Comparison of ENCODE assay signal across 1 cellular context in the genomic region with DNA sequence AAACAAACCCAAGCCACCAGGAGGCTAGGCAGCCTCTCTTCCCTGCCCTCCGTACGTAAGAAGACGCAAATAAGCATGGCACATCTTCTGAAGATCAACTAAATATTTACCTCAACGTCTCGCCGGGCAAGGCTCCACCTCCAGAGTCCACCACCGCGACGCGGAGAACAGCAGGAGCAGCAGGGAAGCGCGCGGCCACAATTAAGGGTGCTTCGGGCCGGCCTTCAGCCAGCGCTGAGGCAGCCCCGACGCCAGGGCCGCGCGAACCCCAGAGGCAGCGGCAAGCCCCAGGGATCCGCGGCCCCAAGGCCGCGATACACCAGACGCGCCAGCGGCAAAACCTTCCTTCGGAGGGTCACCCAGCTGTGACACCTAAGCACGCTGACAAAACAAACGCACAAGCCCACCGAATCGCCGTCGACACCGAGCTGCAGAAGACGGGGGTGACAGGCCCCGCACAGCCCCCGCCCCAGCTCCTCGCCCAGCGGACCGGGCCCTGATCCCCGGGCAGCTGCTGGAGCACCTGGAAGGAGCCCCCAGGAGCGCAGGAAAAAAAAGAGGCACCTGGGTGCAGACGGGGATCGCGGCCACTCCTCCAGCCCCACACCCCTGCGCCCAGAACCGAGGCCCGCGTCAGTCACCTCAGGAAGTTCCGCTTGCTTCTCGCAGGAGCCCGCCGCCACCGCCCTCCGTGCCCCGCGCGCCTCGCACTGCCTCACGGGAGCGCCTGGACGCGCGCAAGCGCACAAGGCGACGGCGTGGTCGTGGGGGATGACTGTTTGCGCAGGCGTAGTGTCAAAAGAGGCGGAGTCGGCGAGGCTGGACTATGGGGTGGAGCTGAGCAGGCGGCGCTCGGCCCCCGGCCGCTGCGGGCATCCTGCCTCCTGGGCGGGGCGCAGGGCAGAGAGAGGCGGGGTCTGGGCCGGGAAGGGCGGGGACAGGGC.
TF ChIP-seq lines count a peak whose summit lies in the region.

A gene with protein sequence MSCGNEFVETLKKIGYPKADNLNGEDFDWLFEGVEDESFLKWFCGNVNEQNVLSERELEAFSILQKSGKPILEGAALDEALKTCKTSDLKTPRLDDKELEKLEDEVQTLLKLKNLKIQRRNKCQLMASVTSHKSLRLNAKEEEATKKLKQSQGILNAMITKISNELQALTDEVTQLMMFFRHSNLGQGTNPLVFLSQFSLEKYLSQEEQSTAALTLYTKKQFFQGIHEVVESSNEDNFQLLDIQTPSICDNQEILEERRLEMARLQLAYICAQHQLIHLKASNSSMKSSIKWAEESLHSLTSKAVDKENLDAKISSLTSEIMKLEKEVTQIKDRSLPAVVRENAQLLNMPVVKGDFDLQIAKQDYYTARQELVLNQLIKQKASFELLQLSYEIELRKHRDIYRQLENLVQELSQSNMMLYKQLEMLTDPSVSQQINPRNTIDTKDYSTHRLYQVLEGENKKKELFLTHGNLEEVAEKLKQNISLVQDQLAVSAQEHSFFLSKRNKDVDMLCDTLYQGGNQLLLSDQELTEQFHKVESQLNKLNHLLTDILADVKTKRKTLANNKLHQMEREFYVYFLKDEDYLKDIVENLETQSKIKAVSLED (minus strand): TSS at position 712 of the 944 bp plus-strand sequence. CDS start 1,175 bp downstream, outside the sequence.
Gene POLN (minus strand): TSS at position 712 of the 944 bp plus-strand sequence. CDS start 12,890 bp downstream, outside the sequence.

TF ChIP-seq in K562, 482 proteins besides CTCF, POLR2A, EP300 and RAD21 (continued from another document and continues in another):
- 0 out of 2 replicates have a peak, but pooled peaks have one; percentile 20 for TF ChIP-seq RREB1 (CRISPR knock-in tag; IDR thresholded peaks at IDR 0.05)
- no peak for TF ChIP-seq TEAD2 (tag; IDR thresholded peaks at IDR 0.05)
- TF ChIP-seq, protein P1, sequence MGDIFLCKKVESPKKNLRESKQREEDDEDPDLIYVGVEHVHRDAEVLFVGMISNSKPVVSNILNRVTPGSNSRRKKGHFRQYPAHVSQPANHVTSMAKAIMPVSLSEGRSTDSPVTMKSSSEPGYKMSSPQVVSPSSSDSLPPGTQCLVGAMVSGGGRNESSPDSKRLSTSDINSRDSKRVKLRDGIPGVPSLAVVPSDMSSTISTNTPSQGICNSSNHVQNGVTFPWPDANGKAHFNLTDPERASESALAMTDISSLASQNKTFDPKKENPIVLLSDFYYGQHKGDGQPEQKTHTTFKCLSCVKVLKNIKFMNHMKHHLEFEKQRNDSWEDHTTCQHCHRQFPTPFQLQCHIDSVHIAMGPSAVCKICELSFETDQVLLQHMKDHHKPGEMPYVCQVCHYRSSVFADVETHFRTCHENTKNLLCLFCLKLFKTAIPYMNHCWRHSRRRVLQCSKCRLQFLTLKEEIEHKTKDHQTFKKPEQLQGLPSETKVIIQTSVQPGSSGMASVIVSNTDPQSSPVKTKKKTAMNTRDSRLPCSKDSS (IDR thresholded peaks at IDR 0.05; ENCODE audit: low read depth, partially characterized antibody), result no peak
- peak; percentile 49; the same call in 1 of the 2 replicates for TF ChIP-seq LCOR (CRISPR knock-in tag; IDR thresholded peaks at IDR 0.05)
- TF ChIP-seq, protein P2, sequence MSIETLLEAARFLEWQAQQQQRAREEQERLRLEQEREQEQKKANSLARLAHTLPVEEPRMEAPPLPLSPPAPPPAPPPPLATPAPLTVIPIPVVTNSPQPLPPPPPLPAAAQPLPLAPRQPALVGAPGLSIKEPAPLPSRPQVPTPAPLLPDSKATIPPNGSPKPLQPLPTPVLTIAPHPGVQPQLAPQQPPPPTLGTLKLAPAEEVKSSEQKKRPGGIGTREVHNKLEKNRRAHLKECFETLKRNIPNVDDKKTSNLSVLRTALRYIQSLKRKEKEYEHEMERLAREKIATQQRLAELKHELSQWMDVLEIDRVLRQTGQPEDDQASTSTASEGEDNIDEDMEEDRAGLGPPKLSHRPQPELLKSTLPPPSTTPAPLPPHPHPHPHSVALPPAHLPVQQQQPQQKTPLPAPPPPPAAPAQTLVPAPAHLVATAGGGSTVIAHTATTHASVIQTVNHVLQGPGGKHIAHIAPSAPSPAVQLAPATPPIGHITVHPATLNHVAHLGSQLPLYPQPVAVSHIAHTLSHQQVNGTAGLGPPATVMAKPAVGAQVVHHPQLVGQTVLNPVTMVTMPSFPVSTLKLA (conservative IDR thresholded peaks at IDR 0.05), result peak; percentile 72 to 79
- TF ChIP-seq CCNT2 (IDR thresholded peaks at IDR 0.05; ENCODE audit: borderline replicate concordance, extremely low read depth, insufficient read length, low read depth, low read length), result peak; percentile 66
- TF ChIP-seq MCM7 (IDR thresholded peaks at IDR 0.05), result no peak
- peak; percentile 57; the same call in 1 of the 2 replicates for TF ChIP-seq GABPB1 (CRISPR knock-in tag; IDR thresholded peaks at IDR 0.05)
- TF ChIP-seq L3MBTL2 (IDR thresholded peaks at IDR 0.05), result peak; percentile 31; the same call in 1 of the 2 replicates
- 0 out of 4 replicates have a peak, but pooled peaks of 1 of the 2 experiments have one; percentile 31 for TF ChIP-seq MLLT1 (IDR thresholded peaks at IDR 0.05)
- TF ChIP-seq SP2 (IDR thresholded peaks at IDR 0.05; ENCODE audit: extremely low read depth, low read depth, low read length, poor library complexity, severe bottlenecking), result no peak
- no peak for TF ChIP-seq SMARCA4 (IDR thresholded peaks at IDR 0.05)
- TF ChIP-seq GATAD2B (IDR thresholded peaks at IDR 0.05; ENCODE audit: borderline replicate concordance), result no peak
- TF ChIP-seq BCOR (IDR thresholded peaks at IDR 0.05), result 0 out of 2 replicates have a peak, but pooled peaks have one; percentile 38
- peak; percentile 32; the same call in 1 of the 2 replicates for TF ChIP-seq CHD2 (IDR thresholded peaks at IDR 0.05; ENCODE audit: low read depth, low read length)
- peak; percentile 81; the same call in 1 of the 2 replicates for TF ChIP-seq TGIF2 (CRISPR knock-in tag; IDR thresholded peaks at IDR 0.05)
- peak; percentile 62 for TF ChIP-seq POLR2B (IDR thresholded peaks at IDR 0.05; ENCODE audit: low read depth, partially characterized antibody)
- no peak for TF ChIP-seq ZNF589 (CRISPR knock-in tag; IDR thresholded peaks at IDR 0.05; ENCODE audit: low read depth)
- TF ChIP-seq, protein P3, sequence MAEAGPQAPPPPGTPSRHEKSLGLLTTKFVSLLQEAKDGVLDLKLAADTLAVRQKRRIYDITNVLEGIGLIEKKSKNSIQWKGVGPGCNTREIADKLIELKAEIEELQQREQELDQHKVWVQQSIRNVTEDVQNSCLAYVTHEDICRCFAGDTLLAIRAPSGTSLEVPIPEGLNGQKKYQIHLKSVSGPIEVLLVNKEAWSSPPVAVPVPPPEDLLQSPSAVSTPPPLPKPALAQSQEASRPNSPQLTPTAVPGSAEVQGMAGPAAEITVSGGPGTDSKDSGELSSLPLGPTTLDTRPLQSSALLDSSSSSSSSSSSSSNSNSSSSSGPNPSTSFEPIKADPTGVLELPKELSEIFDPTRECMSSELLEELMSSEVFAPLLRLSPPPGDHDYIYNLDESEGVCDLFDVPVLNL (CRISPR knock-in tag; IDR thresholded peaks at IDR 0.05; ENCODE audit: low read depth), result peak; percentile 93
- TF ChIP-seq RBBP5 (IDR thresholded peaks at IDR 0.05; ENCODE audit: borderline replicate concordance, insufficient read depth, low read length, poor library complexity, severe bottlenecking), result peak; percentile 90
- TF ChIP-seq, protein P4, sequence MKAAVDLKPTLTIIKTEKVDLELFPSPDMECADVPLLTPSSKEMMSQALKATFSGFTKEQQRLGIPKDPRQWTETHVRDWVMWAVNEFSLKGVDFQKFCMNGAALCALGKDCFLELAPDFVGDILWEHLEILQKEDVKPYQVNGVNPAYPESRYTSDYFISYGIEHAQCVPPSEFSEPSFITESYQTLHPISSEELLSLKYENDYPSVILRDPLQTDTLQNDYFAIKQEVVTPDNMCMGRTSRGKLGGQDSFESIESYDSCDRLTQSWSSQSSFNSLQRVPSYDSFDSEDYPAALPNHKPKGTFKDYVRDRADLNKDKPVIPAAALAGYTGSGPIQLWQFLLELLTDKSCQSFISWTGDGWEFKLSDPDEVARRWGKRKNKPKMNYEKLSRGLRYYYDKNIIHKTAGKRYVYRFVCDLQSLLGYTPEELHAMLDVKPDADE (conservative IDR thresholded peaks at IDR 0.05; ENCODE audit: control insufficient read depth, low read depth, low read length), result peak; percentile 83; the same call in 1 of the 2 replicates
- TF ChIP-seq ARID2 (IDR thresholded peaks at IDR 0.05), result 0 out of 2 replicates have a peak, but pooled peaks have one; percentile 24
- TF ChIP-seq SIN3A (IDR thresholded peaks at IDR 0.05; ENCODE audit: borderline replicate concordance in 2 of 2, control insufficient read depth in 1 of 2, low read depth in 2 of 2, low read length in 2 of 2), result peak; percentile 21 to 56; a peak in 2 of 4 replicates
- TF ChIP-seq FOXM1 (IDR thresholded peaks at IDR 0.05; ENCODE audit: low read depth), result no peak
- TF ChIP-seq FOXM1 (CRISPR knock-in tag; IDR thresholded peaks at IDR 0.05; ENCODE audit: low read depth), result 0 out of 2 replicates have a peak, but pooled peaks have one; percentile 23
- TF ChIP-seq TBP (optimal IDR thresholded peaks at IDR 0.05; ENCODE audit: low read depth, low read length), result peak; percentile 61
- TF ChIP-seq, protein P5, sequence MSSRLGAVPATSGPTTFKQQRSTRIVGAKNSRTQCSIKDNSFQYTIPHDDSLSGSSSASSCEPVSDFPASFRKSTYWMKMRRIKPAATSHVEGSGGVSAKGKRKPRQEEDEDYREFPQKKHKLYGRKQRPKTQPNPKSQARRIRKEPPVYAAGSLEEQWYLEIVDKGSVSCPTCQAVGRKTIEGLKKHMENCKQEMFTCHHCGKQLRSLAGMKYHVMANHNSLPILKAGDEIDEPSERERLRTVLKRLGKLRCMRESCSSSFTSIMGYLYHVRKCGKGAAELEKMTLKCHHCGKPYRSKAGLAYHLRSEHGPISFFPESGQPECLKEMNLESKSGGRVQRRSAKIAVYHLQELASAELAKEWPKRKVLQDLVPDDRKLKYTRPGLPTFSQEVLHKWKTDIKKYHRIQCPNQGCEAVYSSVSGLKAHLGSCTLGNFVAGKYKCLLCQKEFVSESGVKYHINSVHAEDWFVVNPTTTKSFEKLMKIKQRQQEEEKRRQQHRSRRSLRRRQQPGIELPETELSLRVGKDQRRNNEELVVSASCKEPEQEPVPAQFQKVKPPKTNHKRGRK (tag; IDR thresholded peaks at IDR 0.05), result no peak
- peak; percentile 82 for TF ChIP-seq MYC (IDR thresholded peaks at IDR 0.05; ENCODE audit: low read depth, low read length)
- peak; percentile 55; the same call in 1 of the 2 replicates for TF ChIP-seq MYC (CRISPR knock-in tag; IDR thresholded peaks at IDR 0.05; ENCODE audit: borderline replicate concordance, low read depth)
- TF ChIP-seq MEF2A (IDR thresholded peaks at IDR 0.05; ENCODE audit: control insufficient read depth, low read depth, low read length), result no peak
- peak; percentile 36; the same call in 1 of the 2 replicates for TF ChIP-seq GABPA (tag; conservative IDR thresholded peaks at IDR 0.05; ENCODE audit: low read depth)
- TF ChIP-seq ZNF253 (CRISPR knock-in tag; conservative IDR thresholded peaks at IDR 0.05), result no peak
- TF ChIP-seq TAF9B (IDR thresholded peaks at IDR 0.05; ENCODE audit: partially characterized antibody), result no peak
- no peak; a peak in 1 of 4 replicates for TF ChIP-seq TEAD1 (CRISPR knock-in tag; IDR thresholded peaks at IDR 0.05)
- peak; percentile 66; the same call in 1 of the 2 replicates for TF ChIP-seq NCOA6 (IDR thresholded peaks at IDR 0.05)
- TF ChIP-seq MEIS2 (IDR thresholded peaks at IDR 0.05; ENCODE audit: partially characterized antibody), result peak; percentile 94
- TF ChIP-seq CHD1 (IDR thresholded peaks at IDR 0.05; ENCODE audit: low read length), result peak; percentile 89
- TF ChIP-seq TAF1 (IDR thresholded peaks at IDR 0.05; ENCODE audit: control insufficient read depth, extremely low read depth, insufficient read depth, low read length, severe bottlenecking), result peak; percentile 79
